ENCODE assay signal across 16 cellular contexts in the genomic region with DNA sequence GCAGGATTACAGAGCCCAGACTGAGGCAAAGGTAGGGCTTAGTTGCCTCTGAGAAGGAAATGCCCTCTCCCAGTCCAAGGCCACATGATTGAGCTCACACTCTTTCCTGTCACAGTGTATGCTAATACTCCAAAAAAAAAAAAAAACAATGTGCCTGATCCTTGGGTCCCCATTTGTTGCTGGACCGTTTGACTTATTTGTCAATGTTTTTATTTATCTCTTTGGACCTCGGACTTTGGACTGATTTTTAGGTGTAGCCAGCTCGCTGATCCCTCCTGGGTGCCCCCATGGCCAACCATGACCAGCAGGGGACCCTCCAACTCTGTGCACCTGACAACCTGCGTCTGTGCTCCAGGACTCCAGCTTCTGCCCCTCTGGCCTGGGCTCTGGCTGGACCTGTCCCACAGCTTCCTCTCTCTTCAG. TPM values are rescaled to one million over a fixed set of nuclear protein-coding genes. Genes with fewer than 3 reads are reported as not detected.
A peak's percentile ranks its signal among the peaks of the same experiment; 100 is the strongest.
DNase-seq lines count a peak whose midpoint lies in the region; ATAC-seq, FAIRE-seq and TF ChIP-seq lines count a peak whose summit lies in the region.
"Had no signal": no experiment of that assay in that cellular context is flagged by ENCODE, and none has a peak within 500 bp of the region (broad histone marks: within the 10 kb centered on the region; RNA-seq: fewer than 3 reads in every experiment).

No MANE protein-coding gene starts in this region.

- H3K27me3 Mint-ChIP-seq in CD4-positive, alpha-beta memory T cell = peaks cover 0 to 2% of the 10 kb centered on the region in 2 donors

- H3K9me3 Mint-ChIP-seq in CD4-positive, alpha-beta memory T cell = peaks cover 0 to 1% (median 0%) of the 10 kb centered on the region in 8 donors
- H3K9me3 Mint-ChIP-seq: activated naive CD4-positive, alpha-beta T cell treated with anti-CD3 and anti-CD28 coated beads, Interleukin-2, amount 10 ng/mL, durations not matched to agents 7 days and 5 days had no signal

- H3K27me3 ChIP-seq in CD4-positive, alpha-beta memory T cell (ENCODE audit: insufficient read depth, low read length) = no peaks in the 10 kb centered on the region
- H3K27me3 ChIP-seq: stomach had no signal

- no peaks in the 10 kb centered on the region for H3K9me3 ChIP-seq in mucosa of descending colon
- H3K9me3 ChIP-seq in CD4-positive, alpha-beta memory T cell (ENCODE audit: control insufficient read depth in 1 of 2, low read length in 2 of 2) = no peaks in the 10 kb centered on the region
- H3K9me3 ChIP-seq: stomach had no signal

- DNase-seq in D721Med (ENCODE audit: insufficient read length, low spot score) = no peak
- DNase-seq in GM13977 (ENCODE audit: low spot score) = no peak
- peak; percentile 11 for DNase-seq in SW480 (ENCODE audit: low spot score)
- DNase-seq in mucosa of descending colon = peak in 2 of 3 donors; percentile 25 to 51
- no peak for DNase-seq in CD4-positive, alpha-beta memory T cell
- no peak for DNase-seq in activated CD8-positive, alpha-beta memory T cell treated with anti-CD3 and anti-CD28 coated beads, Interleukin-2, amount 50 U/mL, for 4 hours
- DNase-seq: activated naive CD4-positive, alpha-beta T cell treated with anti-CD3 and anti-CD28 coated beads, Interleukin-2, amount 10 ng/mL, durations not matched to agents 7 days and 5 days; NCI-H146; NCI-H446 treated with DMSO at 0.1 percent for 48 hours; stomach had no signal

- H3K4me1 Mint-ChIP-seq in CD4-positive, alpha-beta memory T cell = no peaks in the 10 kb centered on the region
- H3K4me1 Mint-ChIP-seq: activated naive CD4-positive, alpha-beta T cell treated with anti-CD3 and anti-CD28 coated beads, Interleukin-2, amount 10 ng/mL, durations not matched to agents 7 days and 5 days had no signal

- H3K36me3 ChIP-seq in mucosa of descending colon (ENCODE audit: low read depth) = no peaks in the 10 kb centered on the region
- H3K36me3 ChIP-seq in CD4-positive, alpha-beta memory T cell (ENCODE audit: insufficient read depth, low read length) = no peaks in the 10 kb centered on the region
- H3K36me3 ChIP-seq: stomach had no signal

- CTCF ChIA-PET in CD4-positive, alpha-beta memory T cell (lab: Charles Lee; ENCODE audit: partially characterized antibody) = interaction anchor here (1.4 kb wide), 1 partner anchor 64 kb away, joined by 3 read pairs; no protein-coding TSS in a partner anchor

- in situ Hi-C loops in GM13977 (cut with MboI; ENCODE audit: low pct_unique_long_range_greater_than_20kb, low sequenced_read_pairs, unreplicated experiment) = no loop called here

- no peak overlapping the region for H3K27ac ChIP-seq in CD4-positive, alpha-beta memory T cell (ENCODE audit: low read depth, low read length)
- H3K27ac ChIP-seq: stomach had no signal

- intact Hi-C loops in mucosa of descending colon (cut with DNase I, micrococcal nuclease) = no loop called here
- intact Hi-C loops in CD4-positive, alpha-beta memory T cell (cut with micrococcal nuclease) = no loop called here

- TF ChIP-seq CTCF in D721Med (IDR thresholded peaks at IDR 0.05; ENCODE audit: insufficient read depth, missing control alignments) = peak; percentile 25
- peak; percentile 56 for TF ChIP-seq CTCF in GM13977 (IDR thresholded peaks at IDR 0.05; ENCODE audit: extremely low read depth, insufficient read depth, missing control alignments)
- no peak for TF ChIP-seq CTCF in mucosa of descending colon (IDR thresholded peaks at IDR 0.05)

- no peaks in the 10 kb centered on the region for H3K36me3 Mint-ChIP-seq in CD4-positive, alpha-beta memory T cell
- H3K36me3 Mint-ChIP-seq: activated naive CD4-positive, alpha-beta T cell treated with anti-CD3 and anti-CD28 coated beads, Interleukin-2, amount 10 ng/mL, durations not matched to agents 7 days and 5 days had no signal

- ATAC-seq in mucosa of descending colon (peak; percentile 61), GM18861 (IDR thresholded peaks at IDR 0.05; ENCODE audit: unreplicated experiment) (no peak), HG02798 (IDR thresholded peaks at IDR 0.05; ENCODE audit: poor library complexity, unreplicated experiment) (no peak)

- H3K4me1 ChIP-seq in mucosa of descending colon (ENCODE audit: low read depth) = peaks cover 5% of the 10 kb centered on the region
- no peaks in the 10 kb centered on the region for H3K4me1 ChIP-seq in CD4-positive, alpha-beta memory T cell (ENCODE audit: insufficient read depth, low read length)
- H3K4me1 ChIP-seq: stomach had no signal

- no peak for FAIRE-seq in D721Med (lab: Jason Lieb, UNC)
- FAIRE-seq: bronchial epithelial cell, frontal cortex, keratinocyte had no signal

- POLR2A ChIA-PET in CD4-positive, alpha-beta memory T cell (lab: Charles Lee; ENCODE audit: partially characterized antibody) = no interaction called here

- H3K27ac Mint-ChIP-seq in CD4-positive, alpha-beta memory T cell = no peak overlapping the region
- H3K27ac Mint-ChIP-seq: activated naive CD4-positive, alpha-beta T cell treated with anti-CD3 and anti-CD28 coated beads, Interleukin-2, amount 10 ng/mL, durations not matched to agents 7 days and 5 days had no signal

- H3K4me3 Mint-ChIP-seq in CD4-positive, alpha-beta memory T cell = no peak overlapping the region
- H3K4me3 Mint-ChIP-seq: activated naive CD4-positive, alpha-beta T cell treated with anti-CD3 and anti-CD28 coated beads, Interleukin-2, amount 10 ng/mL, durations not matched to agents 7 days and 5 days had no signal

- H3K4me3 ChIP-seq in mucosa of descending colon = no peak overlapping the region
- no peak overlapping the region for H3K4me3 ChIP-seq in CD4-positive, alpha-beta memory T cell (ENCODE audit: low read length in 2 of 2)
- H3K4me3 ChIP-seq: stomach had no signal

RNA-seq across cellular contexts. Expression of gene CCL16, which starts 0.6 kb away (rescaled TPM):
- under 1 TPM in 2 of 3 donors, not detected in 1; 0.20 to 0.44 TPM for total RNA-seq in mucosa of descending colon
- total RNA-seq in CD4-positive, alpha-beta memory T cell = not detected
- not detected for polyA plus RNA-seq in CD4-positive, alpha-beta memory T cell
- total RNA-seq: bronchial epithelial cell, frontal cortex had no signal
- polyA plus RNA-seq: BJ, keratinocyte had no signal

RNA-seq across cellular contexts. Expression of gene CCL14, which starts 4.6 kb away (rescaled TPM):
- total RNA-seq in mucosa of descending colon = 1 to 10 TPM; 4.0 to 7.2 (median 6.2) TPM
- not detected for total RNA-seq in CD4-positive, alpha-beta memory T cell
- not detected for polyA plus RNA-seq in CD4-positive, alpha-beta memory T cell
- total RNA-seq: bronchial epithelial cell, frontal cortex had no signal
- polyA plus RNA-seq: BJ, keratinocyte had no signal

RNA-seq across cellular contexts. Expression of gene CCL15, which starts 19.4 kb away (rescaled TPM):
- total RNA-seq in mucosa of descending colon = 10 to 100 TPM; 19.8 to 79.4 (median 59.7) TPM
- total RNA-seq in CD4-positive, alpha-beta memory T cell = not detected
- not detected for polyA plus RNA-seq in CD4-positive, alpha-beta memory T cell
- total RNA-seq: bronchial epithelial cell, frontal cortex had no signal
- polyA plus RNA-seq: BJ, keratinocyte, stomach had no signal

RNA-seq across cellular contexts. Expression of gene CCL23, which starts 35.9 kb away (rescaled TPM):
- total RNA-seq in mucosa of descending colon = 1 to 10 TPM; 1.3 to 5.2 (median 3.3) TPM
- total RNA-seq in CD4-positive, alpha-beta memory T cell = not detected
- polyA plus RNA-seq in CD4-positive, alpha-beta memory T cell = not detected
- total RNA-seq: bronchial epithelial cell, frontal cortex had no signal
- polyA plus RNA-seq: BJ, keratinocyte had no signal

RNA-seq across cellular contexts. Expression of gene LYZL6, which starts 38.4 kb away (rescaled TPM):
- total RNA-seq in mucosa of descending colon = not detected
- total RNA-seq in CD4-positive, alpha-beta memory T cell = not detected
- polyA plus RNA-seq in CD4-positive, alpha-beta memory T cell = not detected
- total RNA-seq: bronchial epithelial cell, frontal cortex, stomach had no signal
- polyA plus RNA-seq: BJ, keratinocyte, stomach had no signal

Comparison
In these comparisons a context has a peak if more than half of its experiments do, and no peak if none do; other contexts are left out.
1. DNase-seq: peak in SW480 (single experiment) and mucosa of descending colon (2 of 3); none in D721Med (single experiment), GM13977 (single experiment), CD4-positive, alpha-beta memory T cell (0 of 5) and activated CD8-positive, alpha-beta memory T cell treated with anti-CD3 and anti-CD28 coated beads, Interleukin-2, amount 50 U/mL, for 4 hours (single experiment).
2. RNA of gene CCL14, which starts 4.6 kb away (total RNA-seq): 4.0 to 7.2 TPM in mucosa of descending colon; not detected in CD4-positive, alpha-beta memory T cell; every median in the first group is over 4 times any median in the second.
3. RNA of gene CCL15, which starts 19.4 kb away (total RNA-seq): 19.8 to 79.4 TPM in mucosa of descending colon; not detected in CD4-positive, alpha-beta memory T cell; every median in the first group is over 10 times any median in the second.